In genomic region chr2:237892478-237892877, GRCh38 we compare ENCODE assay signal across 18 cellular contexts. TPM values are rescaled to one million over a fixed set of nuclear protein-coding genes. Genes with fewer than 3 reads are reported as not detected.
DNase-seq lines count a peak whose midpoint lies in the region; ATAC-seq, FAIRE-seq and TF ChIP-seq lines count a peak whose summit lies in the region.
"Had no signal": no experiment of that assay in that cellular context is flagged by ENCODE, and none has a peak within 500 bp of the region (broad histone marks: within the 10 kb centered on the region; RNA-seq: fewer than 3 reads in every experiment).

No MANE protein-coding gene starts in this region.

- no peak overlapping the region for H3K4me3 ChIP-seq in endothelial cell of umbilical vein (replicated peaks in 1 of 3; ENCODE audit: insufficient read depth in 1 of 3, low read depth in 1 of 3, low read length in 3 of 3)
- H3K4me3 ChIP-seq in thoracic aorta, result no peak overlapping the region
- H3K4me3 ChIP-seq: lower lobe of right lung, upper lobe of left lung had no signal

- TF ChIP-seq CTCF in endothelial cell of umbilical vein (IDR thresholded peaks at IDR 0.05; ENCODE audit: extremely low read depth in 1 of 2, insufficient read depth in 1 of 2, low read depth in 1 of 2, low read length in 2 of 2) (no peak), thoracic aorta (IDR thresholded peaks at IDR 0.05) (no peak)

- H3K27me3 ChIP-seq in endothelial cell of umbilical vein (ENCODE audit: control insufficient read depth in 2 of 2, insufficient read depth in 2 of 2, low read length in 2 of 2) (no peaks in the 10 kb centered on the region), thoracic aorta (replicated peaks; ENCODE audit: insufficient read depth) (no peaks in the 10 kb centered on the region)
- H3K27me3 ChIP-seq: upper lobe of left lung had no signal

- intact Hi-C loops in endothelial cell of umbilical vein (cut with micrococcal nuclease), result no loop called here

- H2AFZ ChIP-seq in endothelial cell of umbilical vein (ENCODE audit: low read depth, low read length), result no peak overlapping the region

- H3K4me2 ChIP-seq in endothelial cell of umbilical vein (ENCODE audit: insufficient read depth, low read length), result no peak overlapping the region

- peak; percentile 8 for FAIRE-seq in endothelial cell of umbilical vein (lab: Jason Lieb, UNC)
- FAIRE-seq: RCC 7860 had no signal

- DNase-seq in T-helper 1 cell, result no peak
- DNase-seq in OCI-M1 (lab: John Stamatoyannopoulos, UW), result peak; percentile 79
- no peak for DNase-seq in endothelial cell of umbilical vein (ENCODE audit: low read depth, low spot score)
- no peak for DNase-seq in thoracic aorta (ENCODE audit: low spot score)
- DNase-seq in foreskin melanocyte, result no peak
- DNase-seq: activated CD4-positive, alpha-beta T cell treated with anti-CD3 and anti-CD28 coated beads for 48 hours; Calu3; lower lobe of right lung; NCI-H1436 treated with DMSO at 0.1 percent for 48 hours; NCI-H510A treated with DMSO at 0.1 percent for 48 hours; stimulated activated CD4-positive, alpha-beta T cell treated with anti-CD3 and anti-CD28 coated beads, Interleukin-2, amount 100 ng/mL, for 48 hours; upper lobe of left lung had no signal

- no peaks in the 10 kb centered on the region for H3K9me3 Mint-ChIP-seq in T-helper 1 cell treated with Interleukin-12 subunit alpha and Interleukin-12 subunit beta and Interleukin-4 antibody, amounts not matched to agents 30 μg/mL and 1 μg/mL, for 36 hours

- TF ChIP-seq POLR2A in endothelial cell of umbilical vein (IDR thresholded peaks at IDR 0.05; ENCODE audit: low read depth, low read length), result no peak

- no peaks in the 10 kb centered on the region for H3K9me1 ChIP-seq in endothelial cell of umbilical vein (replicated peaks; ENCODE audit: control insufficient read depth, extremely low read depth, insufficient read depth, low read length)

- peak overlapping the region; percentile 33 for H3K4me3 Mint-ChIP-seq in T-helper 1 cell treated with Interleukin-12 subunit alpha and Interleukin-12 subunit beta and Interleukin-4 antibody, amounts not matched to agents 30 μg/mL and 1 μg/mL, for 36 hours

- no peaks in the 10 kb centered on the region for H4K20me1 ChIP-seq in endothelial cell of umbilical vein (replicated peaks; ENCODE audit: control insufficient read depth, extremely low read depth, insufficient read depth, low read length)

- peaks cover 3% of the 10 kb centered on the region for H3K36me3 Mint-ChIP-seq in T-helper 1 cell treated with Interleukin-12 subunit alpha and Interleukin-12 subunit beta and Interleukin-4 antibody, amounts not matched to agents 30 μg/mL and 1 μg/mL, for 36 hours (ENCODE audit: low read depth)

- dilution Hi-C loops in endothelial cell of umbilical vein (cut with MboI; ENCODE audit: extremely low pct_ligation_motif_present, low sequenced_read_pairs), result no loop called here

- POLR2A ChIA-PET in endothelial cell of umbilical vein (lab: Charles Lee), result no interaction called here

- no peak overlapping the region for H3K27ac ChIP-seq in endothelial cell of umbilical vein (ENCODE audit: insufficient read depth, low read depth, low read length)
- H3K27ac ChIP-seq in thoracic aorta, result peak overlapping the region; percentile 40 to 95
- H3K27ac ChIP-seq: lower lobe of right lung, upper lobe of left lung had no signal

- no peak for ATAC-seq in thoracic aorta (ENCODE audit: insufficient number of reproducible peaks, low FRiP score, low read depth)
- no peak for ATAC-seq in GM21367 (IDR thresholded peaks at IDR 0.05; ENCODE audit: unreplicated experiment)
- ATAC-seq in GM18868 (IDR thresholded peaks at IDR 0.05; ENCODE audit: unreplicated experiment), result no peak
- ATAC-seq: lower lobe of right lung, sciatic nerve had no signal

- H3K9me3 ChIP-seq in endothelial cell of umbilical vein (replicated peaks; ENCODE audit: control insufficient read depth, insufficient read depth, low read length) (no peaks in the 10 kb centered on the region), thoracic aorta (no peaks in the 10 kb centered on the region)
- H3K9me3 ChIP-seq: lower lobe of right lung, upper lobe of left lung had no signal

- H3K27me3 Mint-ChIP-seq in T-helper 1 cell treated with Interleukin-12 subunit alpha and Interleukin-12 subunit beta and Interleukin-4 antibody, amounts not matched to agents 30 μg/mL and 1 μg/mL, for 36 hours (ENCODE audit: low read depth), result peaks cover 3% of the 10 kb centered on the region

- no peak overlapping the region for H3K9ac ChIP-seq in endothelial cell of umbilical vein (replicated peaks; ENCODE audit: extremely low read depth, insufficient read depth, low read length)

- CTCF ChIA-PET in endothelial cell of umbilical vein (lab: Charles Lee), result no interaction called here

- BruUV-seq in endothelial cell of umbilical vein (replicated peaks; lab: Mats Ljungman, UMichigan), result no TSS peak

- no peaks in the 10 kb centered on the region for H3K36me3 ChIP-seq in endothelial cell of umbilical vein (ENCODE audit: control insufficient read depth in 2 of 2, extremely low read depth in 1 of 2, insufficient read depth in 2 of 2, low read length in 2 of 2)
- H3K36me3 ChIP-seq in thoracic aorta, result no peaks in the 10 kb centered on the region
- H3K36me3 ChIP-seq: lower lobe of right lung, upper lobe of left lung had no signal

- no peak overlapping the region for H3K27ac Mint-ChIP-seq in T-helper 1 cell treated with Interleukin-12 subunit alpha and Interleukin-12 subunit beta and Interleukin-4 antibody, amounts not matched to agents 30 μg/mL and 1 μg/mL, for 36 hours

- peaks cover 27% of the 10 kb centered on the region for H3K4me1 Mint-ChIP-seq in T-helper 1 cell treated with Interleukin-12 subunit alpha and Interleukin-12 subunit beta and Interleukin-4 antibody, amounts not matched to agents 30 μg/mL and 1 μg/mL, for 36 hours (ENCODE audit: low read depth)

- no peaks in the 10 kb centered on the region for H3K79me2 ChIP-seq in endothelial cell of umbilical vein (ENCODE audit: control insufficient read depth, insufficient read depth, low read length)

- H3K4me1 ChIP-seq in endothelial cell of umbilical vein (ENCODE audit: control insufficient read depth, extremely low read depth, insufficient read depth, low read length) (peaks cover 9% of the 10 kb centered on the region), thoracic aorta (ENCODE audit: control insufficient read depth in 1 of 2, low read depth in 2 of 2) (peaks cover 52 to 82% of the 10 kb centered on the region in 2 donors)

TF ChIP-seq in endothelial cell of umbilical vein, 7 proteins besides CTCF, POLR2A, EP300 and RAD21:
- TF ChIP-seq GATA2 (IDR thresholded peaks at IDR 0.05; ENCODE audit: insufficient read depth, insufficient read length, low read depth, low read length) (no peak), POLR2AphosphoS5 (IDR thresholded peaks at IDR 0.05; ENCODE audit: insufficient read depth, low read depth, low read length) (no peak), FOS (IDR thresholded peaks at IDR 0.05; ENCODE audit: borderline replicate concordance, insufficient read depth, low read length) (no peak)

RNA-seq across cellular contexts. Expression of gene RAMP1, which starts 33.1 kb away (rescaled TPM):
- not detected in 2 replicates for total RNA-seq in endothelial cell of umbilical vein
- 0.18 TPM in 1 of 2 replicates, not detected in the other for polyA plus RNA-seq in endothelial cell of umbilical vein
- not detected in 2 replicates for polyA plus RNA-seq in endothelial cell of umbilical vein (2011; cell fraction: cytosol; rRNA removed)
- polyA plus RNA-seq in endothelial cell of umbilical vein (2011; cell fraction: nucleus; rRNA removed), result not detected in 2 replicates
- 0.31 TPM in 1 of 2 replicates, not detected in the other for polyA plus RNA-seq in endothelial cell of umbilical vein (2012)
- polyA minus RNA-seq in endothelial cell of umbilical vein, result not detected in 2 replicates
- not detected for polyA minus RNA-seq in endothelial cell of umbilical vein (2011; cell fraction: cytosol; rRNA and poly(A)+ RNA removed)
- not detected in 2 replicates for polyA minus RNA-seq in endothelial cell of umbilical vein (2011; cell fraction: nucleus; rRNA and poly(A)+ RNA removed)
- total RNA-seq in thoracic aorta, result 100 to 1,000 TPM; 246 to 525 TPM
- total RNA-seq: dermis microvascular lymphatic vessel endothelial cell had no signal

Comparison
In these comparisons a context has a peak if more than half of its experiments do, and no peak if none do; other contexts are left out.
1. RNA of gene RAMP1, which starts 33.1 kb away (total RNA-seq): 246 to 525 TPM in thoracic aorta; not detected in endothelial cell of umbilical vein; every median in the first group is over 100 times any median in the second.